In the genomic region with DNA sequence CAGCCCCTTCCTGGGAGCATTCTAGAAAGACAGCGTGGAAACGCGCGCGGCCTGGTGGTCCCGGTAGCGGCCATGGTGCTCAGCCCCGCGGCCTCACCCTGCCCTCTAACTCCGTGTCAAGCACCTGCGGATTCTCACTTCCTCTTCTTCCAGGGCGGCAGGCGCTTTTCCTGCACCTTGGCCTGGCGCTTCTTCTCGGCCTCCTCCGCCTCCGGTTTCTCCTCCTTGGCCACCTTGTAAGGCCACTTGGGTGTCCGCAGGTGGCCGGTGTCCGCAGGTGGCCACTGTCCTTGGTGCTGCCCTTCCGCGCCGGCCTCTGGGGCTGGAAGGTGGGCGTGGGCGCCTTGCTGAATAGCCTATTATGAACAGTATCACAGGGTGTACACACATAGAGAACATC, we compare ENCODE assay signal across 2 cellular contexts. TPM values are rescaled to one million over a fixed set of nuclear protein-coding genes. Genes with fewer than 3 reads are reported as not detected.
"Had no signal": no experiment of that assay in that cellular context is flagged by ENCODE, and none has a peak within 500 bp of the region (broad histone marks: within the 10 kb centered on the region; RNA-seq: fewer than 3 reads in every experiment).

No MANE protein-coding gene starts in this region.

RNA-seq across cellular contexts. Expression of a gene that starts 15.1 kb away (rescaled TPM):
- total RNA-seq: G401, GM12878 had no signal
- polyA plus RNA-seq: GM12878 had no signal
